Comparison of ENCODE assay signal across 16 cellular contexts in genomic region chr4:72313121-72313520, GRCh38.
DNase-seq lines count a peak whose midpoint lies in the region; ATAC-seq and TF ChIP-seq lines count a peak whose summit lies in the region.
"Had no signal": no experiment of that assay in that cellular context is flagged by ENCODE, and none has a peak within 500 bp of the region (broad histone marks: within the 10 kb centered on the region; RNA-seq: fewer than 3 reads in every experiment).

No MANE protein-coding gene starts in this region.

- H3K4ac ChIP-seq in IMR-90 (ENCODE audit: low read depth, low read length): 0 out of 2 replicates have a peak overlapping the region, but pooled peaks have one; percentile 28

- POLR2A ChIA-PET in IMR-90 (lab: Charles Lee; ENCODE audit: unreplicated experiment): no interaction called here

- no peak overlapping the region for H2BK5ac ChIP-seq in IMR-90 (ENCODE audit: low read depth, low read length, poor library complexity, severe bottlenecking)

- H3K18ac ChIP-seq in IMR-90 (ENCODE audit: low read depth, low read length): no peak overlapping the region

- no peak overlapping the region for H3K23ac ChIP-seq in IMR-90 (ENCODE audit: low read depth, low read length)

- TF ChIP-seq RAD21 in IMR-90 (IDR thresholded peaks at IDR 0.05; ENCODE audit: low read length): no peak

- dilution Hi-C loops in IMR-90 (cut with HindIII; ENCODE audit: low sequenced_read_pairs, unreplicated experiment): no loop called here

- H3K4me3 ChIP-seq in IMR-90 (ENCODE audit: insufficient read depth, low read depth, low read length) (no peak overlapping the region), left ventricle myocardium inferior (no peak overlapping the region), smooth muscle cell (no peak overlapping the region)
- H3K4me3 ChIP-seq: skin epidermis, upper lobe of left lung had no signal

- no peak for ATAC-seq in IMR-90 (ENCODE audit: low read depth)
- ATAC-seq: HCT116; stimulated activated effector memory CD8-positive, alpha-beta T cell treated with anti-CD3 and anti-CD28 coated beads, Interleukin-12 subunit alpha, Interleukin-12 subunit beta, amount 100 ng/mL, for 72 hours had no signal

- intact Hi-C loops in IMR-90 (cut with micrococcal nuclease): loop anchor here (5.0 kb wide), 2 partner anchors 64 to 254 kb away; partner anchors contain the start of gene ADAMTS3
- intact Hi-C loops in left ventricle myocardium inferior (cut with micrococcal nuclease): loop anchor here (5.0 kb wide), 1 partner anchor 154 kb away; no protein-coding TSS in a partner anchor

- no peak overlapping the region for H3K56ac ChIP-seq in IMR-90 (ENCODE audit: extremely low read depth, insufficient read depth, low read length)

- WGBS in IMR-90 (ENCODE audit: extremely low coverage in 2 of 2, insufficient read length in 1 of 2), 2 experiments: no CpG with 5 or more reads among the region's 5 CpGs
- 95% methylated on average over 5 of the region's 5 CpGs for WGBS in smooth muscle cell (ENCODE audit: low lambda C conversion rate)

- H3F3A ChIP-seq in smooth muscle cell (ENCODE audit: low read depth): no peaks in the 10 kb centered on the region

- no peak overlapping the region for H4K8ac ChIP-seq in IMR-90 (ENCODE audit: low read depth in 2 of 2, low read length in 2 of 2)

- CTCF ChIA-PET in IMR-90 (lab: Yijun Ruan, JAX): interaction anchor here (1.3 to 2.1 kb wide), 3 partner anchors 10 to 27 kb away, joined by 3 to 10 read pairs (median 10); no protein-coding TSS in a partner anchor

- no peak overlapping the region for H2AK5ac ChIP-seq in IMR-90 (ENCODE audit: low read depth, low read length)

- H2BK20ac ChIP-seq in IMR-90 (ENCODE audit: low read depth, low read length): no peak overlapping the region

- in situ Hi-C loops in IMR-90 (cut with MboI; ENCODE audit: low sequenced_read_pairs) (loop anchor here (25.0 kb wide), 1 partner anchor 724 kb away; no protein-coding TSS in a partner anchor), GM13977 (cut with MboI; ENCODE audit: low pct_unique_long_range_greater_than_20kb, low sequenced_read_pairs, unreplicated experiment) (no loop called here)

- H3K9me1 ChIP-seq in IMR-90 (ENCODE audit: insufficient read depth, low read length): peaks cover 5% of the 10 kb centered on the region; the same call in 1 of the 2 replicates

- H3K27ac ChIP-seq in IMR-90 (ENCODE audit: insufficient read depth, low read length) (no peak overlapping the region), left ventricle myocardium inferior (replicated peaks) (peak overlapping the region; percentile 75), smooth muscle cell (ENCODE audit: low read depth) (no peak overlapping the region)

- DNase-seq in IMR-90 (no peak), cerebellar cortex (ENCODE audit: low spot score) (peak; percentile 16), left ventricle myocardium inferior (no peak), renal cortical epithelial cell (ENCODE audit: low read depth) (peak; percentile 63), GM13977 (ENCODE audit: low spot score) (no peak), smooth muscle cell (lab: John Stamatoyannopoulos, UW; ENCODE audit: unreplicated experiment) (no peak), RPMI8226 (no peak)
- no peak for DNase-seq in stimulated activated CD4-positive, alpha-beta T cell treated with anti-CD3 and anti-CD28 coated beads, Interleukin-2, amount 100 ng/mL, for 48 hours
- DNase-seq: NCI-H187 treated with DMSO at 0.1 percent for 48 hours, NCI-H510A, occipital lobe, SW 1271 had no signal

- H3K79me2 ChIP-seq in smooth muscle cell (ENCODE audit: low read depth): no peaks in the 10 kb centered on the region

- H3K27me3 ChIP-seq in IMR-90 (ENCODE audit: control insufficient read depth, insufficient read depth, low read length) (no peaks in the 10 kb centered on the region), left ventricle myocardium inferior (ENCODE audit: low read depth) (no peaks in the 10 kb centered on the region), smooth muscle cell (ENCODE audit: low read depth) (no peaks in the 10 kb centered on the region)
- H3K27me3 ChIP-seq: upper lobe of left lung had no signal

- H3K36me3 ChIP-seq in IMR-90 (ENCODE audit: control insufficient read depth, insufficient read depth, low read length) (no peaks in the 10 kb centered on the region), left ventricle myocardium inferior (no peaks in the 10 kb centered on the region), smooth muscle cell (ENCODE audit: low read depth) (no peaks in the 10 kb centered on the region)
- H3K36me3 ChIP-seq: upper lobe of left lung had no signal

- no peaks in the 10 kb centered on the region for H4K20me1 ChIP-seq in IMR-90 (ENCODE audit: insufficient read depth, low read length)
- no peaks in the 10 kb centered on the region for H4K20me1 ChIP-seq in smooth muscle cell (ENCODE audit: low read depth)

- no peak overlapping the region for H2AK9ac ChIP-seq in IMR-90 (replicated peaks; ENCODE audit: low read depth, low read length, poor library complexity)

- H3K4me2 ChIP-seq in IMR-90 (ENCODE audit: low read depth, low read length) (no peak overlapping the region), smooth muscle cell (no peak overlapping the region)

- H2BK15ac ChIP-seq in IMR-90 (ENCODE audit: low read depth, low read length): no peak overlapping the region; the same call in 2 of the 3 replicates

- no peak overlapping the region for H4K91ac ChIP-seq in IMR-90 (ENCODE audit: insufficient read depth, low read depth, low read length)

- no peak overlapping the region for H3K14ac ChIP-seq in IMR-90 (replicated peaks; ENCODE audit: low read depth, low read length)

- H2BK120ac ChIP-seq in IMR-90 (ENCODE audit: low read depth, low read length): 0 out of 2 replicates have a peak overlapping the region, but pooled peaks have one; percentile 3

- no peaks in the 10 kb centered on the region for H3K9me3 ChIP-seq in IMR-90 (ENCODE audit: control insufficient read depth, insufficient read depth, low read length)
- no peaks in the 10 kb centered on the region for H3K9me3 ChIP-seq in left ventricle myocardium inferior (replicated peaks)
- H3K9me3 ChIP-seq in smooth muscle cell (replicated peaks; ENCODE audit: low read depth): no peaks in the 10 kb centered on the region
- H3K9me3 ChIP-seq: upper lobe of left lung had no signal

- H2AFZ ChIP-seq in IMR-90 (replicated peaks; ENCODE audit: low read length, poor library complexity): no peak overlapping the region
- no peak overlapping the region for H2AFZ ChIP-seq in smooth muscle cell (ENCODE audit: low read depth)

- H3K79me1 ChIP-seq in IMR-90 (ENCODE audit: low read depth in 1 of 2, low read length in 2 of 2): no peaks in the 10 kb centered on the region

- no peak for TF ChIP-seq POLR2A in IMR-90 (IDR thresholded peaks at IDR 0.05; ENCODE audit: low read depth, low read length)

- H4K5ac ChIP-seq in IMR-90 (ENCODE audit: low read depth, low read length): no peak overlapping the region

- TF ChIP-seq CTCF in IMR-90 (conservative IDR thresholded peaks at IDR 0.05; ENCODE audit: low read depth, low read length) (no peak), left ventricle myocardium inferior (IDR thresholded peaks at IDR 0.05; ENCODE audit: borderline replicate concordance) (no peak), GM13977 (IDR thresholded peaks at IDR 0.05; ENCODE audit: extremely low read depth, insufficient read depth, missing control alignments) (no peak), smooth muscle cell (IDR thresholded peaks at IDR 0.05; ENCODE audit: borderline replicate concordance, insufficient read depth, poor library complexity, severe bottlenecking) (no peak)

- H3K4me1 ChIP-seq in IMR-90 (ENCODE audit: control insufficient read depth, insufficient read depth, low read length) (peaks cover 5% of the 10 kb centered on the region), left ventricle myocardium inferior (peaks cover 36% of the 10 kb centered on the region), smooth muscle cell (ENCODE audit: low read depth) (peaks cover 15% of the 10 kb centered on the region)

- BruUV-seq in IMR-90 (replicated peaks; lab: Mats Ljungman, UMichigan): no TSS peak

- H3K9ac ChIP-seq in IMR-90 (ENCODE audit: low read depth, low read length) (no peak overlapping the region), smooth muscle cell (ENCODE audit: low read depth) (no peak overlapping the region)

TF ChIP-seq in IMR-90, 13 proteins besides CTCF, POLR2A, EP300 and RAD21:
- TF ChIP-seq USF2 (IDR thresholded peaks at IDR 0.05; ENCODE audit: low read depth, low read length) (no peak), BHLHE40 (IDR thresholded peaks at IDR 0.05; ENCODE audit: low read depth, low read length) (no peak), MXI1 (IDR thresholded peaks at IDR 0.05; ENCODE audit: borderline replicate concordance, low read depth, low read length) (no peak), NFE2L2 (IDR thresholded peaks at IDR 0.05; ENCODE audit: low read depth, low read length) (no peak), FOS (IDR thresholded peaks at IDR 0.05; ENCODE audit: low read depth, low read length) (no peak), CEBPB (IDR thresholded peaks at IDR 0.05; ENCODE audit: low read depth, low read length) (no peak), MAFK (IDR thresholded peaks at IDR 0.05; ENCODE audit: low read depth, low read length) (no peak), CHD1 (IDR thresholded peaks at IDR 0.05; ENCODE audit: low read depth, low read length) (no peak), RFX5 (IDR thresholded peaks at IDR 0.05; ENCODE audit: low read depth, low read length) (no peak)
TF ChIP-seq in IMR-90: peak in this region for 0.

Comparison
In these comparisons a context has a peak if more than half of its experiments do, and no peak if none do; other contexts are left out.
1. DNase-seq: peak in cerebellar cortex (single experiment) and renal cortical epithelial cell (single experiment); none in IMR-90 (single experiment), left ventricle myocardium inferior (single experiment), GM13977 (single experiment), smooth muscle cell (single experiment), stimulated activated CD4-positive, alpha-beta T cell treated with anti-CD3 and anti-CD28 coated beads, Interleukin-2, amount 100 ng/mL, for 48 hours (0 of 2) and RPMI8226 (single experiment).